In the genomic region with DNA sequence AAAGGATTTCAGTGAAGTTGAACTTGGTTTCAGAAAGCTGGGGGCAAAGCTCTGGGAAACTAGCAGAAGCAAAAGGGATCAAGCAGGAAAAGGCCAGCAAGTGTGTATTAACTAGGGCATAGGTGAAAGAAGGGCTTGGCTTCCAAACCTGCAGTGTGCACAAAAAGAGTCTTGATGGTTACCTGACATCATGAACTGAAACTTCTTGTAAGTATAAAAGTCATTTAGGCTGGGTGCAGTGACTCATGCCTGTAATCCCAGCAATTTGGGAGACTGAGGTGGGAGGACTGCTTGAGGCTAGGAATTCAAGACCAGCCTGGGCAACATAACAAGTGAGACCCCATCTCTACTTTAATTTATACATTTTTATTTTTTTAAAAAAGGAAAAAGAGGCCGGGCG, we compare ENCODE assay signal across 23 cellular contexts.
"Had no signal": no experiment of that assay in that cellular context is flagged by ENCODE, and none has a peak within 500 bp of the region (broad histone marks: within the 10 kb centered on the region; RNA-seq: fewer than 3 reads in every experiment).

No MANE protein-coding gene starts in this region.

- H3K27ac ChIP-seq: dorsolateral prefrontal cortex, left ventricle myocardium inferior, lower lobe of right lung, pancreas, prostate gland, right lobe of liver, suprapubic skin, thyroid gland had no signal

- H3K27me3 ChIP-seq: esophagus squamous epithelium, pancreas, right lobe of liver, suprapubic skin, thyroid gland had no signal

- H3K4me1 ChIP-seq: lower lobe of right lung, pancreas, prostate gland, right lobe of liver, suprapubic skin, thyroid gland had no signal

- DNase-seq: cortex of kidney; dorsolateral prefrontal cortex; effector CD8-positive, alpha-beta T cell; esophagus squamous epithelium; foreskin fibroblast; immature natural killer cell; kidney; left cardiac atrium; left ventricle myocardium inferior; lower lobe of right lung; mesenchymal stem cell; midbrain; occipital lobe; pancreas; retina; right lobe of liver; stimulated activated CD4-positive, alpha-beta T cell treated with anti-CD3 and anti-CD28 coated beads, Interleukin-4, amount 100 ng/mL, for 1 hour; stimulated activated CD8-positive, alpha-beta memory T cell treated with anti-CD3 and anti-CD28 coated beads, Interleukin-4, amount 100 ng/mL, for 48 hours; stimulated activated naive CD8-positive, alpha-beta T cell treated with anti-CD3 and anti-CD28 coated beads, Interleukin-15, Interleukin-2, amounts not matched to agents 100 U/mL and 50 U/mL, for 24 hours; thyroid gland had no signal

- H3K4me3 ChIP-seq: dorsolateral prefrontal cortex, esophagus squamous epithelium, left ventricle myocardium inferior, lower lobe of right lung, pancreas, prostate gland, right lobe of liver, suprapubic skin, thyroid gland had no signal

- H3K9me3 ChIP-seq: esophagus squamous epithelium, left ventricle myocardium inferior, lower lobe of right lung, pancreas, prostate gland, right lobe of liver, suprapubic skin, thyroid gland had no signal

- H3K36me3 ChIP-seq: prostate gland, right lobe of liver, thyroid gland had no signal

- ATAC-seq: lower lobe of right lung; pancreas; right lobe of liver; stimulated activated effector memory CD8-positive, alpha-beta T cell treated with anti-CD3 and anti-CD28 coated beads, Interleukin-12 subunit alpha, Interleukin-12 subunit beta, amount 100 ng/mL, for 72 hours; stimulated activated naive CD8-positive, alpha-beta T cell treated with anti-CD3 and anti-CD28 coated beads, Interleukin-15, Interleukin-2, amounts not matched to agents 100 U/mL and 50 U/mL, for 24 hours had no signal
